ENCODE assay signal across 27 cellular contexts in the genomic region with DNA sequence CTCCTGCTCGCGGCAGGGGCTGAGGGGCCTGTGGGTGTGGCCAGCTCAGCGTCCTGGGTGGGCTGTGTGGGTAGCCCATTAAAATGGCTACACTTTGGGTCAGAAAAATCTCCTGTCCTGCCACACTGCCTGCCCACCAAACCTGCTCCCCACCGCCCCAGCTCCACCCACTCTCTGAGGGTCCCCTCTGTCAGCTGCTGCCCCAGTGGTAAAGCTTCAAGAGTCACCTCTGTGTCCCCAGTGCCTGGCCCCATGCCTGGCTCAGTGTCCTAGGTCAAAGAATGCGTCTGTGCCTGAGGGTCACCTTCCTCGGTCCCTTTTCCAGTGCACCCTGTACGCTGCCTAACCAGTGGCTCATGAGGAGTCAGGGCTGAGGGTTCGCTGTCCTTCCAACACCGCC.
"Had no signal": no experiment of that assay in that cellular context is flagged by ENCODE, and none has a peak within 500 bp of the region (broad histone marks: within the 10 kb centered on the region; RNA-seq: fewer than 3 reads in every experiment).

No MANE protein-coding gene starts in this region.

- ATAC-seq: foreskin keratinocyte; left colon; lower lobe of right lung; natural killer cell; right lobe of liver; stimulated activated naive CD8-positive, alpha-beta T cell treated with anti-CD3 and anti-CD28 coated beads, Interleukin-15, amount 100 ng/mL, for 72 hours had no signal

- FAIRE-seq: endothelial cell of umbilical vein, islet of Langerhans, small intestine had no signal

- H3K4me1 ChIP-seq: colonic mucosa, esophagus muscularis mucosa, heart right ventricle, lower lobe of right lung, thyroid gland, vagina had no signal

- H3K27ac ChIP-seq: colonic mucosa, esophagus muscularis mucosa, foreskin keratinocyte, heart right ventricle, left ventricle myocardium inferior, lower lobe of right lung, ovary, thyroid gland, vagina had no signal

- H3K27me3 Mint-ChIP-seq: dendritic cell treated with granulocyte-macrophage colony-stimulating factor and Interleukin-4, amounts not matched to agents 40 ng/mL and 50 ng/mL, for 4 days; stimulated activated naive CD8-positive, alpha-beta T cell treated with anti-CD3 and anti-CD28 coated beads, Interleukin-15, amount 100 ng/mL, for 72 hours had no signal

- H3K4me3 Mint-ChIP-seq: dendritic cell treated with granulocyte-macrophage colony-stimulating factor and Interleukin-4, amounts not matched to agents 40 ng/mL and 50 ng/mL, for 4 days; natural killer cell; stimulated activated naive CD8-positive, alpha-beta T cell treated with anti-CD3 and anti-CD28 coated beads, Interleukin-15, amount 100 ng/mL, for 72 hours had no signal

- DNase-seq: colonic mucosa; effector CD8-positive, alpha-beta T cell; foreskin keratinocyte; glutamatergic neuron; heart right ventricle; hippocampal formation; left colon; left ventricle myocardium inferior; lower lobe of right lung; natural killer cell; ovary; retina; right lobe of liver; small intestine; stimulated activated CD4-positive, alpha-beta T cell treated with anti-CD3 and anti-CD28 coated beads, Interleukin-12 subunit alpha, Interleukin-12 subunit beta, amount 100 ng/mL, for 4 hours; stimulated activated CD4-positive, alpha-beta T cell treated with anti-CD3 and anti-CD28 coated beads, Interleukin-1b, Interleukin-23, amount 100 ng/mL, for 48 hours; stimulated activated CD4-positive, alpha-beta T cell treated with anti-CD3 and anti-CD28 coated beads, Interleukin-4, amount 100 ng/mL, for 1 hour; stimulated activated CD8-positive, alpha-beta memory T cell treated with anti-CD3 and anti-CD28 coated beads, Interleukin-4, amount 100 ng/mL, for 48 hours; stimulated activated naive CD4-positive, alpha-beta T cell; stimulated activated naive CD8-positive, alpha-beta T cell treated with anti-CD3 and anti-CD28 coated beads, Interleukin-15, amount 100 ng/mL, for 72 hours; thyroid gland; trophoblast cell had no signal

- H3K27me3 ChIP-seq: colonic mucosa, esophagus muscularis mucosa, foreskin keratinocyte, heart right ventricle, ovary, right lobe of liver, thyroid gland, vagina had no signal

- H3K4me3 ChIP-seq: colonic mucosa, esophagus muscularis mucosa, heart right ventricle, left ventricle myocardium inferior, lower lobe of right lung, ovary, right lobe of liver, thyroid gland, vagina had no signal

- H3K9me3 Mint-ChIP-seq: dendritic cell treated with granulocyte-macrophage colony-stimulating factor and Interleukin-4, amounts not matched to agents 40 ng/mL and 50 ng/mL, for 4 days; natural killer cell; stimulated activated naive CD8-positive, alpha-beta T cell treated with anti-CD3 and anti-CD28 coated beads, Interleukin-15, amount 100 ng/mL, for 72 hours had no signal

- H3K9me3 ChIP-seq: colonic mucosa, esophagus muscularis mucosa, heart right ventricle, left ventricle myocardium inferior, lower lobe of right lung, ovary, right lobe of liver, thyroid gland, vagina had no signal

- H3K36me3 ChIP-seq: ovary had no signal

- H3K27ac Mint-ChIP-seq: dendritic cell treated with granulocyte-macrophage colony-stimulating factor and Interleukin-4, amounts not matched to agents 40 ng/mL and 50 ng/mL, for 4 days; natural killer cell had no signal
